In the genomic region with DNA sequence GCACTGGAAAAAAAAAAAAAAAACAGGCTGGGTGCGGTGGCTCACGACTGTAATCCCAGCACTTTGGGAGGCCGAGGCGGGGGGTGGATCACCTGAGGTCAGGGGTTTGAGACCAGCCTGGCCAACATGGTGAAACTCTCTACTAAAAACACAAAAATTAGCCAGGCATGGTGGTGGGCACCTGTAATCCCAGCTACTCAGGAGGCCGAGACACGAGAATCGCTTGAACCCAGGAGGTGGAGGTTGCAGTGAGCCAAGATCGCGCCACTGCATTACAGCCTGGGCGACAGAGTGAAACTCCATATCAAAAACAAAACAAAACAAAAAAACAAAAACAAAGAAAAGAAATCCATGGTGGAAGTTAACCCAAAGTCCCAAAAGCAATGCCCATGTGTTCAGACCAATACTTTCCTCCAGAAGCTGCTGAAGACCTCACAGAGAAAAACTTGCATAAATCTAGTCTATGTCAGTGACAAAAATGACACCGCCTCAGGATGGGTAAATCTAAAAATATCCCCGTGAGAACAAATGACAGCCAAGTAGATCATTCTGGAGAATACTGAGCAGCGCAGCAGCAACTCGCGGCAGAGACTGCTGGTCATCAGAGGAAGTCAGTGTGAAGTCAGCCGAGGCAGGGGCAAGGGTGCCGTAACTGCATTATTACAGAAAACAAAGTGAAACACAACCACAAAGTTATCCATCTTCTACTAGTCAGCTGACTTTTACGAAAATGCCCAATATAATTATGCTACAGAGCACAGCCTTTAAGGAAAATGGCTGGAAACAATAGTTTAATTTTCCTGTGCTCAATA, we compare ENCODE assay signal across 8 cellular contexts. TPM values are rescaled to one million over a fixed set of nuclear protein-coding genes. Genes with fewer than 3 reads are reported as not detected.
DNase-seq lines count a peak whose midpoint lies in the region; ATAC-seq and TF ChIP-seq lines count a peak whose summit lies in the region.

No MANE protein-coding gene starts in this region.

- H3K4ac ChIP-seq in H9 (ENCODE audit: low read depth, low read length): no peak overlapping the region

- peaks cover 3% of the 10 kb centered on the region for H3K79me1 ChIP-seq in H9 (ENCODE audit: insufficient read depth, low read depth, low read length, poor library complexity, severe bottlenecking)

- H3K4me1 Mint-ChIP-seq in H9: peaks cover 30 to 35% of the 10 kb centered on the region in 2 experiments

- no peaks in the 10 kb centered on the region for H3K36me3 ChIP-seq in ovary

- H3K4me2 ChIP-seq in H9 (ENCODE audit: insufficient read depth, insufficient read length, low read length): no peak overlapping the region

- H3K18ac ChIP-seq in H9 (ENCODE audit: insufficient read length, low read depth, low read length): no peak overlapping the region

- no peak overlapping the region; a peak in 1 of 7 replicates for H3K27ac Mint-ChIP-seq in H9

- H3K79me2 ChIP-seq in H9 (ENCODE audit: insufficient read depth, low read length): 0 out of 2 replicates have a peak, but pooled peaks cover 2% of the 10 kb centered on the region

- H3K4me1 ChIP-seq in ovary (ENCODE audit: insufficient read depth): peaks cover 17% of the 10 kb centered on the region
- H3K4me1 ChIP-seq in H9 (ENCODE audit: insufficient read depth, low read length): peaks cover 3% of the 10 kb centered on the region; the same call in 1 of the 2 replicates

- H2BK20ac ChIP-seq in H9 (ENCODE audit: low read depth, low read length, poor library complexity, severe bottlenecking): no peak overlapping the region

- no peak overlapping the region for H2BK120ac ChIP-seq in H9 (ENCODE audit: low read depth, low read length, poor library complexity, severe bottlenecking)

- DNase-seq in activated CD4-positive, alpha-beta T cell treated with anti-CD3 and anti-CD28 coated beads for 48 hours: peak; percentile 80
- DNase-seq in effector CD8-positive, alpha-beta T cell (lab: John Stamatoyannopoulos, UW): peak; percentile 15
- DNase-seq in ovary: peak in 1 of 5 donors; percentile 49
- DNase-seq in HT-29 (ENCODE audit: low spot score): no peak
- DNase-seq in NCI-H774 (lab: John Stamatoyannopoulos, UW): no peak
- DNase-seq in H9: no peak

- no peak overlapping the region for H3K23ac ChIP-seq in H9 (ENCODE audit: insufficient read length, low read depth, low read length)

- no peak overlapping the region for H4K91ac ChIP-seq in H9 (ENCODE audit: insufficient read length, low read depth, low read length)

- no peak for TF ChIP-seq EP300 in ovary (IDR thresholded peaks at IDR 0.05)

- no peak overlapping the region for H2AFZ ChIP-seq in H9 (ENCODE audit: low read length)

- intact Hi-C loops in ovary (cut with DNase I): no loop called here

- H3K14ac ChIP-seq in H9 (ENCODE audit: insufficient read depth, low read length): no peak overlapping the region

- 46 to 66% (median 54%) methylated on average over 18 of the region's 18 CpGs for WGBS in ovary, 3 donors
- WGBS in H9 (ENCODE audit: extremely low coverage, insufficient read length, low lambda C conversion rate): no CpG with 5 or more reads among the region's 18 CpGs

- H4K20me1 ChIP-seq in H9 (ENCODE audit: control insufficient read depth, insufficient read depth, insufficient read length): no peaks in the 10 kb centered on the region

- no peak for TF ChIP-seq CTCF in ovary (IDR thresholded peaks at IDR 0.05)
- no peak for TF ChIP-seq CTCF in H9 (conservative IDR thresholded peaks at IDR 0.05)

- TF ChIP-seq POLR2A in GM19099 (IDR thresholded peaks at IDR 0.05; ENCODE audit: extremely low read depth, insufficient read length, low read depth) (peak; percentile 72), ovary (IDR thresholded peaks at IDR 0.05) (no peak)

- no peak overlapping the region for H3T11ph ChIP-seq in H9 (ENCODE audit: low read length)

- H3K9me3 Mint-ChIP-seq in H9: no peaks in the 10 kb centered on the region

- no peak overlapping the region for H4K8ac ChIP-seq in H9 (replicated peaks; ENCODE audit: insufficient read length, low read depth, low read length)

- H3K56ac ChIP-seq in H9 (ENCODE audit: insufficient read length, low read depth, low read length): no peak overlapping the region

- no peak overlapping the region for H2AK5ac ChIP-seq in H9 (ENCODE audit: insufficient read length, low read length)

- H2BK5ac ChIP-seq in H9 (ENCODE audit: insufficient read length, low read length): no peak overlapping the region

- H3K4me3 ChIP-seq in ovary: peak overlapping the region; percentile 17

- H3K9me3 ChIP-seq in ovary (no peaks in the 10 kb centered on the region), H9 (ENCODE audit: control insufficient read depth, low read depth, low read length) (no peaks in the 10 kb centered on the region)

- ATAC-seq in HG03159 (IDR thresholded peaks at IDR 0.05; ENCODE audit: unreplicated experiment): peak; percentile 91

- no peak overlapping the region for H2BK15ac ChIP-seq in H9 (ENCODE audit: low read depth, low read length)

- H3K23me2 ChIP-seq in H9 (ENCODE audit: insufficient read length, low read depth, low read length, poor library complexity, severe bottlenecking): no peaks in the 10 kb centered on the region

- H3K27me3 Mint-ChIP-seq in H9 (ENCODE audit: low read depth): no peaks in the 10 kb centered on the region

- no peak overlapping the region for H3K9ac ChIP-seq in H9 (ENCODE audit: extremely low read depth, insufficient read length, low read length)

- no peaks in the 10 kb centered on the region for H3K36me3 Mint-ChIP-seq in H9 (ENCODE audit: insufficient read depth in 1 of 3, low read depth in 3 of 3)

- H3K27ac ChIP-seq in ovary (peak overlapping the region; percentile 16 to 19), H9 (ENCODE audit: insufficient read length, low read depth, low read length) (no peak overlapping the region)

- no peak overlapping the region for H2BK12ac ChIP-seq in H9 (ENCODE audit: insufficient read length, low read depth, low read length)

- H3K27me3 ChIP-seq in ovary (no peaks in the 10 kb centered on the region), H9 (ENCODE audit: insufficient read depth, low read length) (no peaks in the 10 kb centered on the region)

- H4K5ac ChIP-seq in H9 (ENCODE audit: insufficient read length, low read depth, low read length): no peak overlapping the region

- no peak overlapping the region for H3K4me3 Mint-ChIP-seq in H9

RNA-seq across cellular contexts. Expression of a gene that starts 41.0 kb away (rescaled TPM):
- 10 to 100 TPM; 21.3 to 30.4 (median 26.4) TPM for total RNA-seq in ovary
- polyA plus RNA-seq in ovary: 10 to 100 TPM; 13.4 to 44.7 TPM
- 35.5 and 41.8 TPM in 2 replicates for total RNA-seq in HT-29 (2014; rRNA removed; shearing (Covaris generic))
- 9.2 and 9.9 TPM in 2 replicates for total RNA-seq in H9 (2021)

Comparison
In these comparisons a context has a peak if more than half of its experiments do, and no peak if none do; other contexts are left out.
1. DNase-seq: peak in activated CD4-positive, alpha-beta T cell treated with anti-CD3 and anti-CD28 coated beads for 48 hours (single experiment) and effector CD8-positive, alpha-beta T cell (single experiment); none in HT-29 (single experiment), NCI-H774 (single experiment) and H9 (single experiment).